Comparison of ENCODE assay signal across 27 cellular contexts in genomic region chr17:30239089-30239462, GRCh38. TPM values are rescaled to one million over a fixed set of nuclear protein-coding genes. Genes with fewer than 3 reads are reported as not detected.
A peak's percentile ranks its signal among the peaks of the same experiment; 100 is the strongest.
DNase-seq lines count a peak whose midpoint lies in the region; ATAC-seq, FAIRE-seq and TF ChIP-seq lines count a peak whose summit lies in the region.
"Had no signal": no experiment of that assay in that cellular context is flagged by ENCODE, and none has a peak within 500 bp of the region (broad histone marks: within the 10 kb centered on the region; RNA-seq: fewer than 3 reads in every experiment).

No MANE protein-coding gene starts in this region.

- peaks cover 0 to 6% of the 10 kb centered on the region in 2 donors for H3K4me1 ChIP-seq in kidney (ENCODE audit: control insufficient read depth in 1 of 2, insufficient read depth in 1 of 2, low read depth in 1 of 2, low read length in 2 of 2)

- H3K36me3 Mint-ChIP-seq in CD4-positive, alpha-beta T cell (ENCODE audit: low read depth): no peaks in the 10 kb centered on the region
- H3K36me3 Mint-ChIP-seq: CD4-positive, CD25-positive, alpha-beta regulatory T cell had no signal

- no peak for TF ChIP-seq CTCF in CD4-positive, alpha-beta T cell (IDR thresholded peaks at IDR 0.05)
- TF ChIP-seq CTCF in coronary artery (IDR thresholded peaks at IDR 0.05) (no peak), kidney (IDR thresholded peaks at IDR 0.05; ENCODE audit: borderline replicate concordance, extremely low read depth, insufficient read depth) (no peak)

- H3K27me3 Mint-ChIP-seq in CD4-positive, alpha-beta T cell: peaks cover 57% of the 10 kb centered on the region

- H3K4me3 ChIP-seq in coronary artery (no peak overlapping the region), kidney (ENCODE audit: low read length in 2 of 2) (peak overlapping the region; percentile 26 to 33)

- no peak overlapping the region for H3K27ac Mint-ChIP-seq in CD4-positive, alpha-beta T cell
- H3K27ac Mint-ChIP-seq: activated CD8-positive, alpha-beta memory T cell treated with anti-CD3 and anti-CD28 coated beads, Interleukin-2, amount 10 ng/mL, durations not matched to agents 7 days and 5 days; activated T-cell treated with anti-CD3 and anti-CD28 coated beads, Interleukin-2, amount 50 U/mL, for 72 hours; stimulated activated naive CD8-positive, alpha-beta T cell treated with anti-CD3 and anti-CD28 coated beads, Interleukin-15, Interleukin-2, amounts not matched to agents 100 ng/mL and 50 ng/mL, for 24 hours had no signal

- no peaks in the 10 kb centered on the region for H3K36me3 ChIP-seq in kidney (ENCODE audit: control insufficient read depth in 1 of 2, insufficient read depth in 2 of 2, low read length in 2 of 2)
- H3K36me3 ChIP-seq: brain microvascular endothelial cell had no signal

- FAIRE-seq in kidney (lab: Jason Lieb, UNC): no peak
- FAIRE-seq: G401.6 had no signal

- H3K9me3 ChIP-seq in CD4-positive, alpha-beta T cell (ENCODE audit: control insufficient read depth, low read length): no peaks in the 10 kb centered on the region
- H3K9me3 ChIP-seq in kidney (ENCODE audit: control insufficient read depth in 1 of 2, low read length in 2 of 2): no peaks in the 10 kb centered on the region

- no peak overlapping the region for H3K27ac ChIP-seq in CD4-positive, alpha-beta T cell (ENCODE audit: low read depth, low read length)
- H3K27ac ChIP-seq in coronary artery (no peak overlapping the region), kidney (ENCODE audit: low read depth in 2 of 2, low read length in 2 of 2) (no peak overlapping the region)
- H3K27ac ChIP-seq: 22Rv1, brain microvascular endothelial cell had no signal

- POLR2A ChIA-PET in CD4-positive, alpha-beta T cell (lab: Charles Lee): interaction anchor here (0.7 kb wide), 1 partner anchor 118 kb away, joined by 3 read pairs; no protein-coding TSS in a partner anchor

- peak overlapping the region; percentile 16 for H3K4me3 Mint-ChIP-seq in CD4-positive, alpha-beta T cell
- H3K4me3 Mint-ChIP-seq: activated CD8-positive, alpha-beta memory T cell treated with anti-CD3 and anti-CD28 coated beads, Interleukin-2, amount 10 ng/mL, durations not matched to agents 7 days and 5 days; activated T-cell treated with anti-CD3 and anti-CD28 coated beads, Interleukin-2, amount 50 U/mL, for 72 hours; stimulated activated naive CD8-positive, alpha-beta T cell treated with anti-CD3 and anti-CD28 coated beads, Interleukin-15, Interleukin-2, amounts not matched to agents 100 ng/mL and 50 ng/mL, for 24 hours had no signal

- intact Hi-C loops in CD4-positive, alpha-beta T cell (cut with DNase I, micrococcal nuclease): no loop called here
- intact Hi-C loops in kidney (cut with DNase I): no loop called here

- H3K9ac ChIP-seq in kidney (ENCODE audit: low read length in 2 of 2): no peak overlapping the region

- H3K27me3 ChIP-seq in CD4-positive, alpha-beta T cell (ENCODE audit: control insufficient read depth, insufficient read depth, low read length): peaks cover 42% of the 10 kb centered on the region

- no peaks in the 10 kb centered on the region for H3K9me3 Mint-ChIP-seq in CD4-positive, alpha-beta T cell
- H3K9me3 Mint-ChIP-seq: activated T-cell treated with anti-CD3 and anti-CD28 coated beads, Interleukin-2, amount 50 U/mL, for 72 hours; stimulated activated naive CD8-positive, alpha-beta T cell treated with anti-CD3 and anti-CD28 coated beads, Interleukin-15, Interleukin-2, amounts not matched to agents 100 ng/mL and 50 ng/mL, for 24 hours had no signal

- CTCF ChIA-PET in CD4-positive, alpha-beta T cell (lab: Charles Lee): no interaction called here

- H3K4me1 Mint-ChIP-seq in CD4-positive, alpha-beta T cell (ENCODE audit: low read depth): peaks cover 22% of the 10 kb centered on the region

- ATAC-seq in CD4-positive, alpha-beta T cell (ENCODE audit: poor library complexity): no peak
- ATAC-seq: activated CD8-positive, alpha-beta memory T cell treated with anti-CD3 and anti-CD28 coated beads, Interleukin-2, amount 10 ng/mL, durations not matched to agents 7 days and 5 days; activated T-cell treated with anti-CD3 and anti-CD28 coated beads, Interleukin-2, amount 50 U/mL, for 72 hours had no signal

- DNase-seq in DMS 273 (lab: John Stamatoyannopoulos, UW; ENCODE audit: unreplicated experiment) (peak; percentile 41), DMS 273 treated with DMSO at 0.1 percent for 48 hours (lab: John Stamatoyannopoulos, UW) (no peak), coronary artery (ENCODE audit: low spot score) (peak; percentile 60), kidney (no peak), NCI-H1694 (lab: John Stamatoyannopoulos, UW) (no peak), SK-N-DZ (ENCODE audit: low spot score) (no peak)
- DNase-seq in CD4-positive, alpha-beta T cell: no peak
- DNase-seq in stimulated activated CD4-positive, alpha-beta T cell treated with anti-CD3 and anti-CD28 coated beads, Interleukin-4, amount 100 ng/mL, for 1 hour: no peak
- DNase-seq: activated CD4-positive, alpha-beta T cell treated with anti-CD3 and anti-CD28 coated beads, Interleukin-2, amount 50 U/mL, for 1 hour; activated CD8-positive, alpha-beta memory T cell treated with anti-CD3 and anti-CD28 coated beads, Interleukin-2, amount 10 ng/mL, durations not matched to agents 7 days and 5 days; activated naive CD4-positive, alpha-beta T cell treated with Interleukin-2 at 50 U/mL for 16 hours; activated T-cell treated with anti-CD3 and anti-CD28 coated beads, Interleukin-2, amount 50 U/mL, for 72 hours; amniotic stem cell; brain microvascular endothelial cell; CD4-positive, CD25-positive, alpha-beta regulatory T cell; DMS153; GOT3; NCI-H1105 treated with DMSO at 0.1 percent for 48 hours; NCI-H345; nucleus accumbens; SHP77 treated with DMSO at 0.1 percent for 48 hours; SW 1271; T1000 had no signal

RNA-seq across cellular contexts. Expression of gene SLC6A4, which starts 3.6 kb away (rescaled TPM):
- total RNA-seq in CD4-positive, alpha-beta T cell: not detected
- total RNA-seq in kidney: 0.94 TPM
- 1.1 TPM for polyA plus RNA-seq in kidney (ENCODE audit: insufficient read depth, low read depth, low replicate concordance)
- polyA plus RNA-seq in SK-N-DZ (2014; cell fraction: cytosol; rRNA removed): not detected in 2 replicates
- polyA plus RNA-seq in SK-N-DZ (2014; cell fraction: nucleus; rRNA removed): 0.05 TPM in 1 of 2 replicates, not detected in the other
- total RNA-seq: epithelial cell of proximal tubule had no signal

RNA-seq across cellular contexts. Expression of gene BLMH, which starts 52.7 kb away (rescaled TPM):
- total RNA-seq in CD4-positive, alpha-beta T cell: 10 to 100 TPM; 32.9 to 36.5 TPM
- total RNA-seq in kidney: 32.5 TPM
- 30.5 TPM for polyA plus RNA-seq in kidney (ENCODE audit: insufficient read depth, low read depth, low replicate concordance)
- 85.9 and 99.4 TPM in 2 replicates for polyA plus RNA-seq in SK-N-DZ (2014; cell fraction: cytosol; rRNA removed)
- polyA plus RNA-seq in SK-N-DZ (2014; cell fraction: nucleus; rRNA removed): 44.4 and 62.3 TPM in 2 replicates

Comparison
In these comparisons a context has a peak if more than half of its experiments do, and no peak if none do; other contexts are left out.
1. DNase-seq: peak in DMS 273 (single experiment) and coronary artery (single experiment); none in DMS 273 treated with DMSO at 0.1 percent for 48 hours (single experiment), CD4-positive, alpha-beta T cell (0 of 10), kidney (single experiment), stimulated activated CD4-positive, alpha-beta T cell treated with anti-CD3 and anti-CD28 coated beads, Interleukin-4, amount 100 ng/mL, for 1 hour (single experiment), NCI-H1694 (single experiment) and SK-N-DZ (single experiment).